In genomic region chr10:131980757-131981428, GRCh38 we compare ENCODE assay signal across 8 cellular contexts. TPM values are rescaled to one million over a fixed set of nuclear protein-coding genes. Genes with fewer than 3 reads are reported as not detected.
DNase-seq lines count a peak whose midpoint lies in the region; ATAC-seq and TF ChIP-seq lines count a peak whose summit lies in the region.

No MANE protein-coding gene starts in this region.

- H3K36me3 ChIP-seq in GM06990 (ENCODE audit: control insufficient read depth, insufficient read depth, low read length) (no peaks in the 10 kb centered on the region), Peyer's patch (no peaks in the 10 kb centered on the region), esophagus (ENCODE audit: control insufficient read depth in 2 of 2, insufficient read depth in 2 of 2, low read length in 1 of 2) (no peaks in the 10 kb centered on the region), neural cell (ENCODE audit: insufficient read depth, low read length) (no peaks in the 10 kb centered on the region)

- H3K4me2 ChIP-seq in neural cell (ENCODE audit: low read length) = peak overlapping the region; percentile 86

- H3K27me3 ChIP-seq in GM06990 (replicated peaks; ENCODE audit: control insufficient read depth, insufficient read depth, low read length) (no peaks in the 10 kb centered on the region), Peyer's patch (no peaks in the 10 kb centered on the region), esophagus (ENCODE audit: control insufficient read depth in 1 of 2, insufficient read depth in 2 of 2, low read length in 2 of 2) (no peaks in the 10 kb centered on the region), neural cell (ENCODE audit: insufficient read depth, low read depth, low read length) (no peaks in the 10 kb centered on the region)

- peak; percentile 37 for DNase-seq in GM06990 (ENCODE audit: extremely low read depth, insufficient read length)
- no peak for DNase-seq in Peyer's patch
- no peak for DNase-seq in amygdala (lab: John Stamatoyannopoulos, UW)
- DNase-seq in NCI-H2081 treated with DMSO at 0.1 percent for 48 hours (lab: John Stamatoyannopoulos, UW) = no peak
- no peak for DNase-seq in NCI-H524 (lab: John Stamatoyannopoulos, UW)

- peaks cover 42% of the 10 kb centered on the region for H3K79me2 ChIP-seq in neural cell (replicated peaks; ENCODE audit: insufficient read depth, low read length)

- H3K4me1 ChIP-seq in Peyer's patch (peaks cover 0 to 21% (median 5%) of the 10 kb centered on the region in 4 donors), esophagus (ENCODE audit: control insufficient read depth in 2 of 2, insufficient read depth in 2 of 2, low read length in 1 of 2) (peaks cover 0 to 7% of the 10 kb centered on the region in 2 donors)

- TF ChIP-seq CTCF in GM06990 (IDR thresholded peaks at IDR 0.05; ENCODE audit: insufficient read depth, low read length, poor library complexity, severe bottlenecking) (no peak), Peyer's patch (IDR thresholded peaks at IDR 0.05) (no peak), neural cell (IDR thresholded peaks at IDR 0.05; ENCODE audit: poor library complexity, severe bottlenecking) (no peak)

- no peak overlapping the region for H2AFZ ChIP-seq in neural cell (ENCODE audit: low read depth, low read length)

- H3F3A ChIP-seq in neural cell (ENCODE audit: insufficient read depth, low read length, poor library complexity, severe bottlenecking) = peaks cover 3% of the 10 kb centered on the region

- no peak for TF ChIP-seq EP300 in neural cell (conservative IDR thresholded peaks at IDR 0.05; ENCODE audit: poor library complexity, severe bottlenecking)

- ATAC-seq in GM18519 (IDR thresholded peaks at IDR 0.05; ENCODE audit: low FRiP score, unreplicated experiment) = no peak

- H3K9ac ChIP-seq in neural cell (ENCODE audit: low read length) = peak overlapping the region; percentile 72

- TF ChIP-seq RAD21 in neural cell (conservative IDR thresholded peaks at IDR 0.05) = no peak

- H3K9me3 ChIP-seq in Peyer's patch = no peaks in the 10 kb centered on the region
- H3K9me3 ChIP-seq in esophagus (ENCODE audit: control insufficient read depth in 2 of 2, insufficient read depth in 1 of 2, low read depth in 1 of 2, low read length in 1 of 2) = no peaks in the 10 kb centered on the region
- H3K9me3 ChIP-seq in neural cell (ENCODE audit: low read length) = no peaks in the 10 kb centered on the region

- H3K27ac ChIP-seq in Peyer's patch (peak overlapping the region; percentile 61 to 76 (median 76)), esophagus (ENCODE audit: low read depth in 2 of 2, low read length in 1 of 2) (peak overlapping the region in 1 of 2 donors; percentile 65), neural cell (ENCODE audit: low read length) (no peak overlapping the region)

- no peaks in the 10 kb centered on the region for H4K20me1 ChIP-seq in neural cell (ENCODE audit: insufficient read depth)

- H3K9me2 ChIP-seq in neural cell (ENCODE audit: insufficient read depth, low read length) = no peaks in the 10 kb centered on the region

- TF ChIP-seq POLR2A in Peyer's patch (IDR thresholded peaks at IDR 0.05) = no peak

- 16% methylated on average over 31 of the region's 31 CpGs for WGBS in esophagus, 2 donors

- peak overlapping the region; percentile 86 for H3K4me3 ChIP-seq in GM06990 (replicated peaks; ENCODE audit: low read depth, low read length)
- peak overlapping the region; percentile 74 to 84 (median 77) for H3K4me3 ChIP-seq in Peyer's patch
- peak overlapping the region; percentile 78 to 85 for H3K4me3 ChIP-seq in esophagus (ENCODE audit: low read depth in 1 of 2, low read length in 2 of 2)
- peak overlapping the region; percentile 98 for H3K4me3 ChIP-seq in neural cell (ENCODE audit: low read length)

TF ChIP-seq in neural cell, 6 proteins besides CTCF, POLR2A, EP300 and RAD21:
- no peak for TF ChIP-seq REST (IDR thresholded peaks at IDR 0.05; ENCODE audit: borderline replicate concordance)
- no peak for TF ChIP-seq EZH2 (IDR thresholded peaks at IDR 0.05; ENCODE audit: borderline replicate concordance, insufficient read depth, low read length, poor library complexity, severe bottlenecking)
- TF ChIP-seq MXI1 (conservative IDR thresholded peaks at IDR 0.05; ENCODE audit: poor library complexity, severe bottlenecking) = no peak
- no peak for TF ChIP-seq SMC3 (conservative IDR thresholded peaks at IDR 0.05; ENCODE audit: poor library complexity)
- TF ChIP-seq POLR2AphosphoS5 (IDR thresholded peaks at IDR 0.05) = no peak
- TF ChIP-seq TAF1 (IDR thresholded peaks at IDR 0.05; ENCODE audit: low read depth) = no peak

RNA-seq across cellular contexts. Expression of gene BNIP3, which starts 0.8 kb away (rescaled TPM):
- total RNA-seq in Peyer's patch = 10 to 100 TPM; 26.7 to 58.7 (median 41.1) TPM
- polyA plus RNA-seq in esophagus (10 to 100 TPM; 17.4 to 23.9 TPM), neural cell (77.1 and 95.9 TPM in 2 replicates)
- 32.4 and 35.1 TPM in 2 replicates for polyA minus RNA-seq in neural cell
